14 cellular contexts compared by ENCODE assay signal in the genomic region with DNA sequence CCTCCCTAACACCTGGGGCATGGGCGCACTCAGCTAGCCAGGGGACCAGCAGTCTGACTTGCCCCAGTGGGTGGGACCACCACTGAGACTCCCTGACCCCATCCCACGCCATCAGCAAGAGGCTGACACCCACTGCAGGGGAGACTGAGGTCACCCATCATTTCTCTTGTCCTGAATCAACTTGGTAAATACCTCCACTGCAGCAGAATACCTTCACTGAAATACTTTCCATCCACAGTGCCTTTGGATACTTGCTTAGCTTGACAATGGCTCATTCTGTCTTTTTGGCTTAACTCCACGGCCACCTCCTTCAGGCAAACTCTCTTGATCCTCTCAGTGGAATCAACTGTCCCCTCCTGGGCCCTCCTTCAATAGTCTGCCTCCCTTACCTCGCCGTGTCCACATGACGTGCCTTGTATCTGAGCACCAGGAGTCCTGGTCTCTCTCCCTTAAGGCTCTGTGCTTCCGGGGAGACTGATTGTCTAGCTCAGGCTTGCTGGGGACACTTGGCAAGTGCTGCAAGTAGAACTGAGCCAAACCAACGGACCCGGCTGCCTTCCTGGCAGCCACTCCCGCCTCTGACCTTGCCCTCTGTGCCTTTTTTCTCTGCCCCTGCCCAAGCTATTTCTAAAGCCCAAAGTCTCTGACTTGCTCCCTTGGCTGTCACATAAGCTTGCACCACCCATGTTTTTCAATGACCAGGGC.
DNase-seq lines count a peak whose midpoint lies in the region; ATAC-seq, FAIRE-seq and TF ChIP-seq lines count a peak whose summit lies in the region.
"Had no signal": no experiment of that assay in that cellular context is flagged by ENCODE, and none has a peak within 500 bp of the region (broad histone marks: within the 10 kb centered on the region; RNA-seq: fewer than 3 reads in every experiment).

No MANE protein-coding gene starts in this region.

- H3K36me3 ChIP-seq in kidney (ENCODE audit: control insufficient read depth in 1 of 2, insufficient read depth in 2 of 2, low read length in 2 of 2) (no peaks in the 10 kb centered on the region), rectal smooth muscle tissue (ENCODE audit: control insufficient read depth, insufficient read depth, low read length) (peaks cover 3% of the 10 kb centered on the region)
- H3K36me3 ChIP-seq: SJCRH30 had no signal

- H3K27ac ChIP-seq in kidney (ENCODE audit: low read depth in 2 of 2, low read length in 2 of 2) (no peak overlapping the region), rectal smooth muscle tissue (ENCODE audit: low read depth, low read length) (peak overlapping the region; percentile 75)
- H3K27ac ChIP-seq: SJCRH30 had no signal

- no peak for TF ChIP-seq CTCF in kidney (IDR thresholded peaks at IDR 0.05; ENCODE audit: borderline replicate concordance, extremely low read depth, insufficient read depth)

- H3K9ac ChIP-seq in kidney (ENCODE audit: low read length in 2 of 2) (no peak overlapping the region), rectal smooth muscle tissue (ENCODE audit: low read length) (no peak overlapping the region)

- DNase-seq in Right ventricle myocardium inferior (ENCODE audit: missing footprints) (peak; percentile 64), cardiac septum (ENCODE audit: low spot score) (no peak), kidney (peak; percentile 45)
- DNase-seq in activated effector memory CD4-positive, alpha-beta T cell treated with Interleukin-2 at 50 U/mL for 16 hours, result no peak
- DNase-seq: amniotic stem cell; CD8-positive, alpha-beta memory T cell; dermis blood vessel endothelial cell; SJCRH30; trophoblast cell had no signal

- H3K4me3 ChIP-seq in kidney (ENCODE audit: low read length in 2 of 2) (no peak overlapping the region), rectal smooth muscle tissue (ENCODE audit: low read length) (no peak overlapping the region)
- H3K4me3 ChIP-seq: SJCRH30 had no signal

- intact Hi-C loops in Right ventricle myocardium inferior (cut with DNase I) (loop anchor here (1.0 to 2.0 kb wide), 3 partner anchors 117 to 229 kb away; no protein-coding TSS in a partner anchor), cardiac septum (cut with DNase I) (loop anchor here (2.0 to 5.0 kb wide), 4 partner anchors 45 to 228 kb away; no protein-coding TSS in a partner anchor), kidney (cut with DNase I) (loop anchor here (5.0 to 10.0 kb wide), 2 partner anchors 158 to 225 kb away; no protein-coding TSS in a partner anchor)

- FAIRE-seq in kidney (lab: Jason Lieb, UNC), result no peak
- FAIRE-seq: A204.1 had no signal

- ATAC-seq in Right ventricle myocardium inferior, result no peak
- ATAC-seq in HG02885 (IDR thresholded peaks at IDR 0.05; ENCODE audit: poor library complexity, unreplicated experiment), result no peak
- no peak for ATAC-seq in HG03139 (IDR thresholded peaks at IDR 0.05; ENCODE audit: unreplicated experiment)
- no peak for ATAC-seq in GM19351 (IDR thresholded peaks at IDR 0.05; ENCODE audit: unreplicated experiment)

- H3K4me1 ChIP-seq in kidney (ENCODE audit: control insufficient read depth in 1 of 2, insufficient read depth in 1 of 2, low read depth in 1 of 2, low read length in 2 of 2) (peaks cover 5 to 7% of the 10 kb centered on the region in 2 donors), rectal smooth muscle tissue (ENCODE audit: control insufficient read depth, insufficient read depth, low read length) (peaks cover 14% of the 10 kb centered on the region)
- H3K4me1 ChIP-seq: SJCRH30 had no signal

- H3K9me3 ChIP-seq in kidney (ENCODE audit: control insufficient read depth in 1 of 2, low read length in 2 of 2), result no peaks in the 10 kb centered on the region
- H3K9me3 ChIP-seq: SJCRH30 had no signal

- no peaks in the 10 kb centered on the region for H3K27me3 ChIP-seq in rectal smooth muscle tissue (ENCODE audit: control insufficient read depth, insufficient read depth, low read length)

Comparison
In these comparisons a context has a peak if more than half of its experiments do, and no peak if none do; other contexts are left out.
1. DNase-seq: peak in Right ventricle myocardium inferior (single experiment) and kidney (single experiment); none in cardiac septum (single experiment) and activated effector memory CD4-positive, alpha-beta T cell treated with Interleukin-2 at 50 U/mL for 16 hours (single experiment).